Comparison of ENCODE assay signal across 14 cellular contexts in the genomic region with DNA sequence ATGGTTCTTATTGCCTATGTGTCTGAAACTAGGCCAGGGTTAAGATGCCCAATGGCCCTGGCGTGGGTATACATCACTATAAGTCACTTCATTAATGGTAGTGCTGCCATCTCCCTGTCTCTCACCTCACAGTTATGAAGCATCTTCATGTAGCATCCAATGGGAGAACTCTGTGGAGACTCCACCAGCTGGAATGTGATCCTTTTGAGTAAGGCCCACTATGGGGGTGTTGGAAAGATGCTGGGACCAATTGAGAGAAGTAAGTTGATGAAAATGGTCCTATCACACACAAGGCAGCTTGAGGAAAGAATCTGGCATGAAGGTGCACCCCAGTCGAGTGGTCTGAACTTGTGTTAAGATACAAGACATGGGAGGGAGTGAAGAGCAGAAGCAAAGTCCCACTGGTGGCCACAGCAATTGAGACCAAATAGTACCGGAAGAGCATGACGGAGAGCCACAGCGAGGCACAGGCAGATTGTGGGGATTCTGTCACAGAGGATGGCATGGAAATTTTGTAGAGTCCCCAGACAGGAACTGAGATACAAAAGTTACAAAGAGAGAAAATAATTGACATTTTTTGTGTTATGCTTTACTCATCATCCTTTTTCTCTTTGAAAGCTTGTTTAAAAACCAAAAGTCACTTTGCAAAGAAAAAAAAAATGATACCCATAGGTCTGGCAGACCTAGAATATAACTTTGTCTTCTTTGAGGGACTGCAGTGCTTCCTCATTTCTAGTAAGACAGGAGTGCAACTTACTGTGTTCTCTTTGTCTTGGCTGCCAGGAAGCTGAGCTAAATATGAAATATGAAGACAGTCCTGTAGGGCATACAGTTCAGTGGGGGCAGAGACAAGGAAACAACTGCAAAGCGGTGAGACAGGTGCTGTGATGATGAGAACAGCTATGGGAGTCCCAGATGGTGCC. TPM values are rescaled to one million over a fixed set of nuclear protein-coding genes. Genes with fewer than 3 reads are reported as not detected.
A peak's percentile ranks its signal among the peaks of the same experiment; 100 is the strongest.
DNase-seq lines count a peak whose midpoint lies in the region; ATAC-seq and FAIRE-seq lines count a peak whose summit lies in the region.
"Had no signal": no experiment of that assay in that cellular context is flagged by ENCODE, and none has a peak within 500 bp of the region (broad histone marks: within the 10 kb centered on the region; RNA-seq: fewer than 3 reads in every experiment).

No MANE protein-coding gene starts in this region.

- H3K4me1 Mint-ChIP-seq in IgD-negative memory B cell, result peaks cover 44 to 71% (median 61%) of the 10 kb centered on the region in 3 donors
- peaks cover 69% of the 10 kb centered on the region for H3K4me1 Mint-ChIP-seq in activated T-helper 1 cell treated with anti-CD3 and anti-CD28 coated beads, Interleukin-12 subunit alpha, Interleukin-12 subunit beta, Interleukin-2, Interleukin-4 antibody, amounts not matched to agents 30 ng/mL and 10 ng/mL and 1 ng/mL, durations not matched to agents 14 hours and 24 hours and 36 hours (ENCODE audit: low read depth)
- peaks cover 39 to 83% (median 76%) of the 10 kb centered on the region in 4 donors for H3K4me1 Mint-ChIP-seq in naive thymus-derived CD8-positive, alpha-beta T cell

- POLR2A ChIA-PET in naive thymus-derived CD8-positive, alpha-beta T cell (lab: Charles Lee), result interaction anchor here (1.1 to 2.1 kb wide), 7 partner anchors 12 to 80 kb away, joined by 3 to 5 read pairs (median 3); no protein-coding TSS in a partner anchor

- H3K36me3 Mint-ChIP-seq in IgD-negative memory B cell, result peaks cover 2% of the 10 kb centered on the region
- peaks cover 33% of the 10 kb centered on the region for H3K36me3 Mint-ChIP-seq in activated T-helper 1 cell treated with anti-CD3 and anti-CD28 coated beads, Interleukin-12 subunit alpha, Interleukin-12 subunit beta, Interleukin-2, Interleukin-4 antibody, amounts not matched to agents 30 ng/mL and 10 ng/mL and 1 ng/mL, durations not matched to agents 14 hours and 24 hours and 36 hours (ENCODE audit: low read depth)
- H3K36me3 Mint-ChIP-seq in naive thymus-derived CD8-positive, alpha-beta T cell, result peaks cover 0 to 20% (median 0%) of the 10 kb centered on the region in 3 donors

- no peaks in the 10 kb centered on the region for H3K9me3 Mint-ChIP-seq in IgD-negative memory B cell
- H3K9me3 Mint-ChIP-seq in activated T-helper 1 cell treated with anti-CD3 and anti-CD28 coated beads, Interleukin-12 subunit alpha, Interleukin-12 subunit beta, Interleukin-2, Interleukin-4 antibody, amounts not matched to agents 30 ng/mL and 10 ng/mL and 1 ng/mL, durations not matched to agents 14 hours and 24 hours and 36 hours, result no peaks in the 10 kb centered on the region
- no peaks in the 10 kb centered on the region for H3K9me3 Mint-ChIP-seq in naive thymus-derived CD8-positive, alpha-beta T cell

- peak overlapping the region; percentile 43 to 90 (median 65) for H3K4me3 Mint-ChIP-seq in IgD-negative memory B cell
- no peak overlapping the region for H3K4me3 Mint-ChIP-seq in activated T-helper 1 cell treated with anti-CD3 and anti-CD28 coated beads, Interleukin-12 subunit alpha, Interleukin-12 subunit beta, Interleukin-2, Interleukin-4 antibody, amounts not matched to agents 30 ng/mL and 10 ng/mL and 1 ng/mL, durations not matched to agents 14 hours and 24 hours and 36 hours
- peak overlapping the region in 6 of 10 donors; percentile 67 to 80 (median 75) for H3K4me3 Mint-ChIP-seq in naive thymus-derived CD8-positive, alpha-beta T cell

- DNase-seq in NCI-H2171 treated with DMSO at 0.1 percent for 48 hours (lab: John Stamatoyannopoulos, UW) (peak; percentile 28), NCI-H2171 (lab: John Stamatoyannopoulos, UW) (no peak), D341Med (ENCODE audit: low spot score) (no peak), small intestine (no peak)
- no peak for DNase-seq in activated T-helper 1 cell treated with anti-CD3 and anti-CD28 coated beads, Interleukin-12 subunit alpha, Interleukin-12 subunit beta, Interleukin-2, Interleukin-4 antibody, amounts not matched to agents 30 ng/mL and 10 ng/mL and 1 ng/mL, durations not matched to agents 14 hours and 24 hours and 36 hours (ENCODE audit: low spot score)
- DNase-seq in naive thymus-derived CD8-positive, alpha-beta T cell, result no peak
- DNase-seq: 8988T, heart left ventricle, NCI-H1436 treated with DMSO at 0.1 percent for 48 hours had no signal

- H3K27ac ChIP-seq in small intestine (ENCODE audit: low read depth in 1 of 2, low read length in 1 of 2), result peak overlapping the region in 1 of 2 donors; percentile 67
- H3K27ac ChIP-seq: thoracic aorta had no signal

- no peaks in the 10 kb centered on the region for H3K9me3 ChIP-seq in small intestine (ENCODE audit: control insufficient read depth, low read depth)
- H3K9me3 ChIP-seq: heart left ventricle, thoracic aorta had no signal

- intact Hi-C loops in activated T-helper 1 cell treated with anti-CD3 and anti-CD28 coated beads, Interleukin-12 subunit alpha, Interleukin-12 subunit beta, Interleukin-2, Interleukin-4 antibody, amounts not matched to agents 30 ng/mL and 10 ng/mL and 1 ng/mL, durations not matched to agents 14 hours and 24 hours and 36 hours (cut with micrococcal nuclease), result loop anchor here (1.0 to 10.0 kb wide), 4 partner anchors 12 to 1035 kb away; no protein-coding TSS in a partner anchor

- H3K27me3 Mint-ChIP-seq in IgD-negative memory B cell, result no peaks in the 10 kb centered on the region
- H3K27me3 Mint-ChIP-seq in activated T-helper 1 cell treated with anti-CD3 and anti-CD28 coated beads, Interleukin-12 subunit alpha, Interleukin-12 subunit beta, Interleukin-2, Interleukin-4 antibody, amounts not matched to agents 30 ng/mL and 10 ng/mL and 1 ng/mL, durations not matched to agents 14 hours and 24 hours and 36 hours (ENCODE audit: insufficient read depth), result no peaks in the 10 kb centered on the region
- no peaks in the 10 kb centered on the region for H3K27me3 Mint-ChIP-seq in naive thymus-derived CD8-positive, alpha-beta T cell

- peak overlapping the region; percentile 41 to 92 (median 83) for H3K27ac Mint-ChIP-seq in IgD-negative memory B cell
- peak overlapping the region; percentile 93 for H3K27ac Mint-ChIP-seq in activated T-helper 1 cell treated with anti-CD3 and anti-CD28 coated beads, Interleukin-12 subunit alpha, Interleukin-12 subunit beta, Interleukin-2, Interleukin-4 antibody, amounts not matched to agents 30 ng/mL and 10 ng/mL and 1 ng/mL, durations not matched to agents 14 hours and 24 hours and 36 hours
- H3K27ac Mint-ChIP-seq in naive thymus-derived CD8-positive, alpha-beta T cell, result peak overlapping the region in 5 of 10 donors; percentile 74 to 93 (median 85)

- no peak for ATAC-seq in naive thymus-derived CD8-positive, alpha-beta T cell
- no peak for ATAC-seq in GM21447 (IDR thresholded peaks at IDR 0.05; ENCODE audit: unreplicated experiment)
- ATAC-seq: heart left ventricle had no signal

- no peak overlapping the region for H3K4me3 ChIP-seq in small intestine (ENCODE audit: low read depth in 1 of 2, low read length in 2 of 2)
- H3K4me3 ChIP-seq: lung, thoracic aorta had no signal

- H3K27me3 ChIP-seq in small intestine (ENCODE audit: control insufficient read depth in 2 of 2, insufficient read depth in 2 of 2, low read length in 2 of 2), result no peaks in the 10 kb centered on the region
- H3K27me3 ChIP-seq: heart left ventricle had no signal

- FAIRE-seq in small intestine (lab: Jason Lieb, UNC), result no peak
- FAIRE-seq: astrocyte had no signal

- H3K36me3 ChIP-seq in small intestine (ENCODE audit: control insufficient read depth in 2 of 2, insufficient read depth in 2 of 2, low read length in 2 of 2), result no peaks in the 10 kb centered on the region
- H3K36me3 ChIP-seq: heart left ventricle, thoracic aorta had no signal

- 67 to 80% (median 69%) methylated on average over 6 of the region's 6 CpGs for WGBS in small intestine, 3 donors

- H3K4me1 ChIP-seq in small intestine (ENCODE audit: control insufficient read depth in 2 of 2, insufficient read depth in 1 of 2, low read depth in 1 of 2, low read length in 1 of 2), result peaks cover 0 to 7% of the 10 kb centered on the region in 2 donors

RNA-seq across cellular contexts. Expression of a gene that starts 4.9 kb away (rescaled TPM):
- 217 TPM for polyA plus RNA-seq in IgD-negative memory B cell
- total RNA-seq in activated T-helper 1 cell treated with anti-CD3 and anti-CD28 coated beads, Interleukin-12 subunit alpha, Interleukin-12 subunit beta, Interleukin-2, Interleukin-4 antibody, amounts not matched to agents 30 ng/mL and 10 ng/mL and 1 ng/mL, durations not matched to agents 14 hours and 24 hours and 36 hours, result 71.6 and 74.2 TPM in 2 replicates
- total RNA-seq in naive thymus-derived CD8-positive, alpha-beta T cell, result 100 to 1,000 TPM; 124 TPM
- polyA plus RNA-seq in naive thymus-derived CD8-positive, alpha-beta T cell, result 100 to 1,000 TPM in 1 of 3 donors, 10 to 100 TPM in 2; 76.5 to 104 (median 95.4) TPM
- polyA plus RNA-seq in small intestine, result 1 to 10 TPM; 1.8 to 7.6 (median 3.6) TPM

Comparison
In these comparisons a context has a peak if more than half of its experiments do, and no peak if none do; other contexts are left out.
1. RNA of a gene that starts 4.9 kb away (polyA plus RNA-seq): 217 TPM in IgD-negative memory B cell (single experiment) and 76.5 to 104 TPM in naive thymus-derived CD8-positive, alpha-beta T cell; 1.8 to 7.6 TPM in small intestine; every median in the first group is over 4 times any median in the second.